ENCODE assay signal across 9 cellular contexts in genomic region chr17:81412490-81413093, GRCh38. TPM values are rescaled to one million over a fixed set of nuclear protein-coding genes. Genes with fewer than 3 reads are reported as not detected.
DNase-seq lines count a peak whose midpoint lies in the region; TF ChIP-seq lines count a peak whose summit lies in the region.
"Had no signal": no experiment of that assay in that cellular context is flagged by ENCODE, and none has a peak within 500 bp of the region (broad histone marks: within the 10 kb centered on the region; RNA-seq: fewer than 3 reads in every experiment).

No MANE protein-coding gene starts in this region.

- no peaks in the 10 kb centered on the region for H3K9me3 Mint-ChIP-seq in CD8-positive, alpha-beta memory T cell
- no peaks in the 10 kb centered on the region for H3K9me3 Mint-ChIP-seq in progenitor cell of endocrine pancreas (ENCODE audit: low read depth)

- in situ Hi-C loops in mammary epithelial cell (cut with MboI; ENCODE audit: low sequenced_read_pairs in 2 of 2): no loop called here

- no peak for TF ChIP-seq EP300 in stomach (IDR thresholded peaks at IDR 0.05)

- POLR2A ChIA-PET in CD8-positive, alpha-beta memory T cell (lab: Charles Lee): interaction anchor here (1.0 kb wide), 1 partner anchor 15 kb away, joined by 3 read pairs; no protein-coding TSS in a partner anchor

- peak overlapping the region; percentile 37 to 85 (median 77) for H3K4me3 Mint-ChIP-seq in CD8-positive, alpha-beta memory T cell
- H3K4me3 Mint-ChIP-seq in progenitor cell of endocrine pancreas (ENCODE audit: low read depth): no peak overlapping the region

- TF ChIP-seq POLR2A in stomach (IDR thresholded peaks at IDR 0.05): no peak

- H4K20me1 ChIP-seq in mammary epithelial cell (ENCODE audit: insufficient read depth, low read length) (no peaks in the 10 kb centered on the region), MM.1S (ENCODE audit: insufficient read depth, low read length) (no peaks in the 10 kb centered on the region; the same call in 1 of the 2 replicates)

- no peaks in the 10 kb centered on the region for H3K36me3 ChIP-seq in CD8-positive, alpha-beta memory T cell (ENCODE audit: insufficient read depth, low read length)
- H3K36me3 ChIP-seq in mammary epithelial cell (ENCODE audit: insufficient read depth, low read length): no peaks in the 10 kb centered on the region
- H3K36me3 ChIP-seq in MM.1S (replicated peaks; ENCODE audit: insufficient read depth, low read length): no peaks in the 10 kb centered on the region
- H3K36me3 ChIP-seq in stomach: no peaks in the 10 kb centered on the region

- H3K4me1 ChIP-seq in CD8-positive, alpha-beta memory T cell (ENCODE audit: insufficient read depth, low read length): peaks cover 25% of the 10 kb centered on the region
- H3K4me1 ChIP-seq in mammary epithelial cell (ENCODE audit: insufficient read depth, low read length): peaks cover 16% of the 10 kb centered on the region
- no peaks in the 10 kb centered on the region for H3K4me1 ChIP-seq in MM.1S (ENCODE audit: low read length)
- H3K4me1 ChIP-seq in stomach: peaks cover 20 to 52% (median 32%) of the 10 kb centered on the region in 4 donors

- H3K36me3 Mint-ChIP-seq in CD8-positive, alpha-beta memory T cell: no peaks in the 10 kb centered on the region
- no peaks in the 10 kb centered on the region for H3K36me3 Mint-ChIP-seq in progenitor cell of endocrine pancreas (ENCODE audit: insufficient read depth)

- H3K4me2 ChIP-seq in mammary epithelial cell (ENCODE audit: insufficient read depth, low read depth, low read length) (peak overlapping the region; percentile 12), MM.1S (ENCODE audit: low read depth, low read length) (no peak overlapping the region)

- H3K4me3 ChIP-seq in CD8-positive, alpha-beta memory T cell (ENCODE audit: low read length): peak overlapping the region; percentile 45
- H3K4me3 ChIP-seq in mammary epithelial cell (replicated peaks in 1 of 3; ENCODE audit: insufficient read depth in 1 of 3, low read depth in 2 of 3, low read length in 3 of 3): no peak overlapping the region
- H3K4me3 ChIP-seq in MM.1S (ENCODE audit: low read length): no peak overlapping the region
- H3K4me3 ChIP-seq in stomach: no peak overlapping the region

- H3K4me1 Mint-ChIP-seq in CD8-positive, alpha-beta memory T cell: peaks cover 12 to 21% (median 13%) of the 10 kb centered on the region in 3 donors
- peaks cover 8% of the 10 kb centered on the region for H3K4me1 Mint-ChIP-seq in progenitor cell of endocrine pancreas (ENCODE audit: low read depth)

- no peaks in the 10 kb centered on the region for H3F3A ChIP-seq in MM.1S (ENCODE audit: insufficient read depth, low read length)

- 30% methylated on average over 21 of the region's 29 CpGs for WGBS in mammary epithelial cell (ENCODE audit: low coverage, missing lambda C conversion rate)
- WGBS in stomach, 5 donors: 38 to 61% (median 42%) methylated on average over 23 to 29 of the region's 29 CpGs

- H2AFZ ChIP-seq in mammary epithelial cell (ENCODE audit: low read depth, low read length) (no peak overlapping the region), MM.1S (ENCODE audit: low read length) (no peak overlapping the region)

- DNase-seq in CD8-positive, alpha-beta memory T cell: peak; percentile 34 to 67 (median 60)
- peak; percentile 21 to 39 for DNase-seq in activated CD4-positive, alpha-beta T cell treated with anti-CD3 and anti-CD28 coated beads for 24 hours (ENCODE audit: low read depth in 2 of 2)
- peak; percentile 50 for DNase-seq in mammary epithelial cell
- no peak for DNase-seq in progenitor cell of endocrine pancreas (ENCODE audit: low spot score, unreplicated experiment)
- no peak for DNase-seq in LoVo (ENCODE audit: low spot score)
- DNase-seq in MM.1S: no peak
- no peak for DNase-seq in stomach
- no peak for DNase-seq in NCI-H187 (lab: John Stamatoyannopoulos, UW)
- DNase-seq: NCI-H510A had no signal

- no TSS peak for BruUV-seq in mammary epithelial cell (replicated peaks; lab: Mats Ljungman, UMichigan)

- peaks cover 3 to 29% of the 10 kb centered on the region in 2 donors for H3K27me3 Mint-ChIP-seq in CD8-positive, alpha-beta memory T cell
- no peaks in the 10 kb centered on the region for H3K27me3 Mint-ChIP-seq in progenitor cell of endocrine pancreas

- H3K27ac Mint-ChIP-seq in CD8-positive, alpha-beta memory T cell: peak overlapping the region in 1 of 8 donors; percentile 31
- peak overlapping the region; percentile 56 for H3K27ac Mint-ChIP-seq in progenitor cell of endocrine pancreas

- dilution Hi-C loops in mammary epithelial cell (cut with HindIII; ENCODE audit: low sequenced_read_pairs): no loop called here

- H3K9me2 ChIP-seq in MM.1S (replicated peaks; ENCODE audit: insufficient read depth, low read length): no peaks in the 10 kb centered on the region

- peaks cover 3% of the 10 kb centered on the region for H3K27me3 ChIP-seq in CD8-positive, alpha-beta memory T cell (ENCODE audit: insufficient read depth, low read length, poor library complexity, severe bottlenecking)
- H3K27me3 ChIP-seq in mammary epithelial cell (ENCODE audit: insufficient read depth, low read length) (peaks cover 2% of the 10 kb centered on the region), MM.1S (replicated peaks; ENCODE audit: insufficient read depth, low read length) (peaks cover 88% of the 10 kb centered on the region), stomach (peaks cover 0 to 8% (median 0%) of the 10 kb centered on the region in 3 donors)

- H3K9me3 ChIP-seq in CD8-positive, alpha-beta memory T cell (ENCODE audit: low read length): no peaks in the 10 kb centered on the region
- H3K9me3 ChIP-seq in mammary epithelial cell (replicated peaks; ENCODE audit: insufficient read depth, low read length): no peaks in the 10 kb centered on the region
- H3K9me3 ChIP-seq in MM.1S (replicated peaks; ENCODE audit: insufficient read depth, low read length): no peaks in the 10 kb centered on the region
- H3K9me3 ChIP-seq in stomach: no peaks in the 10 kb centered on the region

- intact Hi-C loops in mammary epithelial cell (cut with micrococcal nuclease): no loop called here
- intact Hi-C loops in stomach (cut with DNase I; ENCODE audit: low total_unique reads): no loop called here

- no peak for TF ChIP-seq CTCF in mammary epithelial cell (conservative IDR thresholded peaks at IDR 0.05 in 1 of 2, IDR thresholded peaks at IDR 0.05 in 1 of 2; ENCODE audit: extremely low read depth in 1 of 2, insufficient read depth in 1 of 2, low read depth in 1 of 2, low read length in 2 of 2)
- no peak for TF ChIP-seq CTCF in progenitor cell of endocrine pancreas (IDR thresholded peaks at IDR 0.05; ENCODE audit: unreplicated experiment)
- TF ChIP-seq CTCF in MM.1S (IDR thresholded peaks at IDR 0.05; ENCODE audit: low read length): no peak
- no peak for TF ChIP-seq CTCF in stomach (IDR thresholded peaks at IDR 0.05)

- CTCF ChIA-PET in CD8-positive, alpha-beta memory T cell (lab: Charles Lee): interaction anchor here (0.6 kb wide), 1 partner anchor 93 kb away, joined by 3 read pairs; no protein-coding TSS in a partner anchor
- CTCF ChIA-PET in mammary epithelial cell (lab: Charles Lee; ENCODE audit: low non-redundant PET): no interaction called here

- no peak overlapping the region for H3K9ac ChIP-seq in mammary epithelial cell (ENCODE audit: insufficient read depth, low read length)
- H3K9ac ChIP-seq in MM.1S (ENCODE audit: low read length): no peak overlapping the region

- H3K79me2 ChIP-seq in mammary epithelial cell (ENCODE audit: insufficient read depth, low read length) (no peaks in the 10 kb centered on the region), MM.1S (ENCODE audit: low read length) (no peaks in the 10 kb centered on the region)

- peak overlapping the region; percentile 4 for H3K27ac ChIP-seq in CD8-positive, alpha-beta memory T cell (ENCODE audit: low read depth, low read length)
- H3K27ac ChIP-seq in mammary epithelial cell (ENCODE audit: insufficient read depth, low read depth, low read length) (no peak overlapping the region), MM.1S (ENCODE audit: low read length) (no peak overlapping the region), stomach (peak overlapping the region in 2 of 5 donors; percentile 17 to 34)

RNA-seq across cellular contexts. Expression of gene BAHCC1, which starts 17.3 kb away (rescaled TPM):
- total RNA-seq in CD8-positive, alpha-beta memory T cell: not detected
- polyA plus RNA-seq in CD8-positive, alpha-beta memory T cell: not detected
- total RNA-seq in mammary epithelial cell: 1 to 10 TPM; 2.2 to 9.1 TPM
- 1.6 TPM for polyA plus RNA-seq in mammary epithelial cell
- polyA minus RNA-seq in mammary epithelial cell: 0.67 TPM
- total RNA-seq in progenitor cell of endocrine pancreas: 36.9 and 40.5 TPM in 2 replicates
- 10 to 100 TPM in 4 of 5 donors, 1 to 10 TPM in 1; 8.6 to 56.2 (median 15.2) TPM for total RNA-seq in stomach
- polyA plus RNA-seq in stomach: 1 to 10 TPM; 4.9 to 6.6 (median 5.1) TPM

Comparison
In these comparisons a context has a peak if more than half of its experiments do, and no peak if none do; other contexts are left out.
1. DNase-seq: peak in CD8-positive, alpha-beta memory T cell (5 of 5), activated CD4-positive, alpha-beta T cell treated with anti-CD3 and anti-CD28 coated beads for 24 hours (2 of 2) and mammary epithelial cell (single experiment); none in progenitor cell of endocrine pancreas (single experiment), LoVo (single experiment), MM.1S (single experiment), stomach (single experiment) and NCI-H187 (0 of 2).